In the genomic region with DNA sequence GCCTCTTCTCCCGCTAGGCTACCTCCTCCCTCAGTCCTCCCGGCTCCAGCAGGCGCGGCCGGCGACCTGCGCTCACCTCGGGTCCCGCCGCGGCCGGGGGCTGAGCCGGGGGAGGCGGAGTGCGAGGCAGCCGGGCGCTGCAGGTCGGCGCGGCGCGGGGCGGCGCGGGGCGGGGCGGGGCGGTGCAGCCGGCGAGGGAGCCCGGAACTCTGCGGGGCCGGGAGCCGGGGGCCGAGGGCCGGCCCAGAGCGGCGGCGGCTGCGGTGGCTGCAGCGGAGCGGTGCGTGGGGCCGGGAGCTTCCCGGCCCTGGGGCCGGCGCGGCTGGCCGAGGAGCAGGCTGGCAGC, we compare ENCODE assay signal across 8 cellular contexts. TPM values are rescaled to one million over a fixed set of nuclear protein-coding genes. Genes with fewer than 3 reads are reported as not detected.
DNase-seq lines count a peak whose midpoint lies in the region; ATAC-seq and TF ChIP-seq lines count a peak whose summit lies in the region.

No MANE protein-coding gene starts in this region.

- H3K27me3 Mint-ChIP-seq in stimulated activated naive B cell treated with anti-CD40 and anti-IgM and Interleukin-4, amounts not matched to agents 10 μg/mL and 1 μg/mL and 100 μg/mL, for 72 hours = no peaks in the 10 kb centered on the region

- H3K27me3 ChIP-seq in right lobe of liver = no peaks in the 10 kb centered on the region

- intact Hi-C loops in right lobe of liver (cut with DNase I) = no loop called here

- H3K36me3 Mint-ChIP-seq in stimulated activated naive B cell treated with anti-CD40 and anti-IgM and Interleukin-4, amounts not matched to agents 10 μg/mL and 1 μg/mL and 100 μg/mL, for 72 hours = peaks cover 2 to 3% of the 10 kb centered on the region in 2 donors

- H3K4me3 Mint-ChIP-seq in stimulated activated naive B cell treated with anti-CD40 and anti-IgM and Interleukin-4, amounts not matched to agents 10 μg/mL and 1 μg/mL and 100 μg/mL, for 72 hours = peak overlapping the region; percentile 89 to 90

- no peak for TF ChIP-seq POLR2A in right lobe of liver (IDR thresholded peaks at IDR 0.05)

- TF ChIP-seq CTCF in cardiac fibroblast (IDR thresholded peaks at IDR 0.05; ENCODE audit: low read depth, low read length) (no peak), right lobe of liver (IDR thresholded peaks at IDR 0.05) (no peak)

- 0% methylated on average over 14 of the region's 49 CpGs for WGBS in right lobe of liver (ENCODE audit: insufficient coverage, low coverage, low lambda C conversion rate, missing lambda C conversion rate)

- H3K4me3 ChIP-seq in cardiac fibroblast (replicated peaks in 1 of 2; ENCODE audit: low read depth in 2 of 2, low read length in 2 of 2) = peak overlapping the region; percentile 79 to 83
- H3K4me3 ChIP-seq in right lobe of liver = peak overlapping the region; percentile 72 to 76 (median 75)

- H3K9me3 ChIP-seq in right lobe of liver = no peaks in the 10 kb centered on the region

- H3K27ac ChIP-seq in right lobe of liver = peak overlapping the region; percentile 90 to 96 (median 94)

- H3K36me3 ChIP-seq in right lobe of liver = no peaks in the 10 kb centered on the region

- no peaks in the 10 kb centered on the region for H3K9me3 Mint-ChIP-seq in stimulated activated naive B cell treated with anti-CD40 and anti-IgM and Interleukin-4, amounts not matched to agents 10 μg/mL and 1 μg/mL and 100 μg/mL, for 72 hours

- peaks cover 13 to 46% of the 10 kb centered on the region in 2 donors for H3K4me1 Mint-ChIP-seq in stimulated activated naive B cell treated with anti-CD40 and anti-IgM and Interleukin-4, amounts not matched to agents 10 μg/mL and 1 μg/mL and 100 μg/mL, for 72 hours

- H3K4me1 ChIP-seq in right lobe of liver = peaks cover 0 to 69% (median 24%) of the 10 kb centered on the region in 4 donors

- peak overlapping the region; percentile 77 for H3K27ac Mint-ChIP-seq in stimulated activated naive B cell treated with anti-CD40 and anti-IgM and Interleukin-4, amounts not matched to agents 10 μg/mL and 1 μg/mL and 100 μg/mL, for 72 hours

- DNase-seq in activated T-cell treated with anti-CD3 and anti-CD28 coated beads for 1 hour (ENCODE audit: low read depth) (peak; percentile 40), T follicular helper cell (ENCODE audit: low read depth) (peak; percentile 45), cardiac fibroblast (ENCODE audit: low read depth in 2 of 2) (no peak), right lobe of liver (peak; percentile 70 to 78 (median 74)), foreskin melanocyte (no peak)
- no peak for DNase-seq in activated T-cell treated with anti-CD3 and anti-CD28 coated beads, Interleukin-2, amount 50 U/mL, for 1 hour
- peak; percentile 35 for DNase-seq in stimulated activated naive B cell treated with anti-CD40 and anti-IgM and Interleukin-4, amounts not matched to agents 10 μg/mL and 1 μg/mL and 100 μg/mL, for 72 hours

- ATAC-seq in HG03064 (IDR thresholded peaks at IDR 0.05; ENCODE audit: low read depth, unreplicated experiment) (peak; percentile 38), right lobe of liver (peak; percentile 14 to 54 (median 44))
- ATAC-seq in stimulated activated naive B cell treated with anti-CD40 and anti-IgM and Interleukin-4, amounts not matched to agents 10 μg/mL and 1 μg/mL and 100 μg/mL, for 72 hours (replicated peaks) = peak; percentile 57 to 63

RNA-seq across cellular contexts. Expression of gene ACVR1, which starts 0.4 kb away (rescaled TPM):
- total RNA-seq in right lobe of liver = 10 to 100 TPM; 10.9 to 25.1 (median 14.6) TPM

Comparison
In these comparisons a context has a peak if more than half of its experiments do, and no peak if none do; other contexts are left out.
1. DNase-seq: peak in activated T-cell treated with anti-CD3 and anti-CD28 coated beads for 1 hour (single experiment), T follicular helper cell (single experiment), right lobe of liver (3 of 3) and stimulated activated naive B cell treated with anti-CD40 and anti-IgM and Interleukin-4, amounts not matched to agents 10 μg/mL and 1 μg/mL and 100 μg/mL, for 72 hours (single experiment); none in activated T-cell treated with anti-CD3 and anti-CD28 coated beads, Interleukin-2, amount 50 U/mL, for 1 hour (single experiment), cardiac fibroblast (0 of 2) and foreskin melanocyte (single experiment).
2. Peak in every context shown above with its lines, with median percentiles within 50 percentile points of each other: ATAC-seq.